In the genomic region with DNA sequence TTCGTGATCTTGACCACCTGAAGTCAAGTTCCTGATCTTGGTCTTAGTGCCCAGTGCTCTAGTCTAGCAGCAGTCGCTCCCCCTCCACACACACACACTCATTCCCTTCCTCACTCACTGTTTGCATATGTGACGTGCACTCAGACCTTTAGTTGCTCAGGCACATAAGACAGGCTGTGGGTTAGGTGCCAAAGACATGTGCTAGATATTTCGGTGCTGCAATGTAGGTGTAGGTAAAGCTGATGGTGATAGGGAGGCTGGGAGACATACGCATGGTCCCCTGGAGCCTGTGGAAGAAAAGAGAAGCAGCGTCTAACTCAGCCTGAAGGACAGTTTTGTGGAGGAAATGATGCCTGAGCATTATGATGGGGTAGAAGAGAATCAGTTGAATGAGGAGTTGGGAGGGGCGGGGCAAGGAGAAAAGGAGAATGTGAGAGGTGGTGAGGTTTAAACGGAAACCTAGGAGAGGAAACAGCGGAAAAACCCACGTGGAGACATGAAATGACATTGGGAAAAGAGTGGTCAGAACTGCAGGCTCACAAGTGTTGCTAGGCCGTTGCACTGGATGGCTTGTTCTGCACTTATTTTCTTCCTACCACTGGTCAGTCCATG, we compare ENCODE assay signal across 1 cellular context.
TF ChIP-seq lines count a peak whose summit lies in the region.

No MANE protein-coding gene starts in this region.

TF ChIP-seq in GM12878, 131 proteins besides CTCF, POLR2A, EP300 and RAD21 (continued from another document):
- TF ChIP-seq EGR1 (IDR thresholded peaks at IDR 0.05; ENCODE audit: borderline replicate concordance in 1 of 2, low read depth in 2 of 2, low read length in 2 of 2): no peak
- TF ChIP-seq, protein P1, sequence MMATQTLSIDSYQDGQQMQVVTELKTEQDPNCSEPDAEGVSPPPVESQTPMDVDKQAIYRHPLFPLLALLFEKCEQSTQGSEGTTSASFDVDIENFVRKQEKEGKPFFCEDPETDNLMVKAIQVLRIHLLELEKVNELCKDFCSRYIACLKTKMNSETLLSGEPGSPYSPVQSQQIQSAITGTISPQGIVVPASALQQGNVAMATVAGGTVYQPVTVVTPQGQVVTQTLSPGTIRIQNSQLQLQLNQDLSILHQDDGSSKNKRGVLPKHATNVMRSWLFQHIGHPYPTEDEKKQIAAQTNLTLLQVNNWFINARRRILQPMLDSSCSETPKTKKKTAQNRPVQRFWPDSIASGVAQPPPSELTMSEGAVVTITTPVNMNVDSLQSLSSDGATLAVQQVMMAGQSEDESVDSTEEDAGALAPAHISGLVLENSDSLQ (IDR thresholded peaks at IDR 0.05): no peak
- TF ChIP-seq CREB1 (IDR thresholded peaks at IDR 0.05; ENCODE audit: low read depth): no peak
- TF ChIP-seq, protein P2, sequence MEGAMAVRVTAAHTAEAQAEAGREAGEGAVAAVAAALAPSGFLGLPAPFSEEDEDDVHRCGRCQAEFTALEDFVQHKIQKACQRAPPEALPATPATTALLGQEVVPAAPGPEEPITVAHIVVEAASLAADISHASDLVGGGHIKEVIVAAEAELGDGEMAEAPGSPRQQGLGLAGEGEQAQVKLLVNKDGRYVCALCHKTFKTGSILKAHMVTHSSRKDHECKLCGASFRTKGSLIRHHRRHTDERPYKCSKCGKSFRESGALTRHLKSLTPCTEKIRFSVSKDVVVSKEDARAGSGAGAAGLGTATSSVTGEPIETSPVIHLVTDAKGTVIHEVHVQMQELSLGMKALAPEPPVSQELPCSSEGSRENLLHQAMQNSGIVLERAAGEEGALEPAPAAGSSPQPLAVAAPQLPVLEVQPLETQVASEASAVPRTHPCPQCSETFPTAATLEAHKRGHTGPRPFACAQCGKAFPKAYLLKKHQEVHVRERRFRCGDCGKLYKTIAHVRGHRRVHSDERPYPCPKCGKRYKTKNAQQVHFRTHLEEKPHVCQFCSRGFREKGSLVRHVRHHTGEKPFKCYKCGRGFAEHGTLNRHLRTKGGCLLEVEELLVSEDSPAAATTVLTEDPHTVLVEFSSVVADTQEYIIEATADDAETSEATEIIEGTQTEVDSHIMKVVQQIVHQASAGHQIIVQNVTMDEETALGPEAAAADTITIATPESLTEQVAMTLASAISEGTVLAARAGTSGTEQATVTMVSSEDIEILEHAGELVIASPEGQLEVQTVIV (IDR thresholded peaks at IDR 0.05; ENCODE audit: borderline replicate concordance, partially characterized antibody): no peak
- TF ChIP-seq IRF4 (IDR thresholded peaks at IDR 0.05; ENCODE audit: low read depth, low read length): no peak
- TF ChIP-seq POU2F2 (IDR thresholded peaks at IDR 0.05; ENCODE audit: borderline replicate concordance, low read depth, low read length): peak; percentile 74; the same call in 1 of the 3 replicates
- no peak for TF ChIP-seq JUNB (IDR thresholded peaks at IDR 0.05)
- no peak for TF ChIP-seq HDAC6 (IDR thresholded peaks at IDR 0.05; ENCODE audit: unreplicated experiment)
- no peak for TF ChIP-seq FOXM1 (IDR thresholded peaks at IDR 0.05; ENCODE audit: low read depth, low read length)
- no peak for TF ChIP-seq SMC3 (IDR thresholded peaks at IDR 0.05; ENCODE audit: borderline replicate concordance, low read length)
- TF ChIP-seq EED (IDR thresholded peaks at IDR 0.05; ENCODE audit: low read depth): 0 out of 2 replicates have a peak, but pooled peaks have one; percentile 16
- TF ChIP-seq, protein P3, sequence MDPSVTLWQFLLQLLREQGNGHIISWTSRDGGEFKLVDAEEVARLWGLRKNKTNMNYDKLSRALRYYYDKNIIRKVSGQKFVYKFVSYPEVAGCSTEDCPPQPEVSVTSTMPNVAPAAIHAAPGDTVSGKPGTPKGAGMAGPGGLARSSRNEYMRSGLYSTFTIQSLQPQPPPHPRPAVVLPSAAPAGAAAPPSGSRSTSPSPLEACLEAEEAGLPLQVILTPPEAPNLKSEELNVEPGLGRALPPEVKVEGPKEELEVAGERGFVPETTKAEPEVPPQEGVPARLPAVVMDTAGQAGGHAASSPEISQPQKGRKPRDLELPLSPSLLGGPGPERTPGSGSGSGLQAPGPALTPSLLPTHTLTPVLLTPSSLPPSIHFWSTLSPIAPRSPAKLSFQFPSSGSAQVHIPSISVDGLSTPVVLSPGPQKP (IDR thresholded peaks at IDR 0.05; ENCODE audit: low read depth, low read length): no peak
- TF ChIP-seq ZBED1 (IDR thresholded peaks at IDR 0.05; ENCODE audit: borderline replicate concordance): no peak
- no peak for TF ChIP-seq DPF2 (IDR thresholded peaks at IDR 0.05)
- no peak for TF ChIP-seq HDAC2 (IDR thresholded peaks at IDR 0.05)
- no peak for TF ChIP-seq SMAD1 (IDR thresholded peaks at IDR 0.05; ENCODE audit: low read depth, partially characterized antibody)
- TF ChIP-seq HDGF (IDR thresholded peaks at IDR 0.05): no peak
- 0 out of 2 replicates have a peak, but pooled peaks have one; percentile 25 for TF ChIP-seq CREM (IDR thresholded peaks at IDR 0.05; ENCODE audit: low read depth)
- no peak for TF ChIP-seq MYB (IDR thresholded peaks at IDR 0.05; ENCODE audit: borderline replicate concordance, low read depth, low read length)
TF ChIP-seq in GM12878: peak in this region for 3.
